Comparison of ENCODE assay signal across 1 cellular context in genomic region chr10:69179089-69179742, GRCh38.
A peak's percentile ranks its signal among the peaks of the same experiment; 100 is the strongest.
TF ChIP-seq lines count a peak whose summit lies in the region.

No MANE protein-coding gene starts in this region.

TF ChIP-seq in K562, 482 proteins besides CTCF, POLR2A, EP300 and RAD21 (continued from another document and continues in another):
- TF ChIP-seq ZNF449 (CRISPR knock-in tag; IDR thresholded peaks at IDR 0.05) = no peak
- peak; percentile 46 to 58; a peak in 2 of 4 replicates for TF ChIP-seq KDM1A (IDR thresholded peaks at IDR 0.05)
- TF ChIP-seq NR1H2 (CRISPR knock-in tag; IDR thresholded peaks at IDR 0.05) = no peak
- TF ChIP-seq ZFP1 (CRISPR knock-in tag; IDR thresholded peaks at IDR 0.05) = no peak
- peak; percentile 50; the same call in 1 of the 2 replicates for TF ChIP-seq ZNF24 (IDR thresholded peaks at IDR 0.05)
- no peak for TF ChIP-seq ZNF507 (tag; conservative IDR thresholded peaks at IDR 0.05)
- peak; percentile 61; the same call in 1 of the 2 replicates for TF ChIP-seq NFRKB (IDR thresholded peaks at IDR 0.05; ENCODE audit: low read depth)
- no peak for TF ChIP-seq EP400 (IDR thresholded peaks at IDR 0.05)
- TF ChIP-seq ZNF133 (CRISPR knock-in tag; IDR thresholded peaks at IDR 0.05) = no peak
- TF ChIP-seq ETV6 (IDR thresholded peaks at IDR 0.05; ENCODE audit: borderline replicate concordance in 1 of 2, low read depth in 2 of 2, low read length in 1 of 2) = no peak
- TF ChIP-seq ETV6 (CRISPR knock-in tag; IDR thresholded peaks at IDR 0.05; ENCODE audit: borderline replicate concordance) = no peak
- no peak for TF ChIP-seq MITF (IDR thresholded peaks at IDR 0.05)
- TF ChIP-seq ZKSCAN1 (IDR thresholded peaks at IDR 0.05; ENCODE audit: low read depth, low read length) = no peak
- TF ChIP-seq ADNP (tag; IDR thresholded peaks at IDR 0.05) = peak; percentile 97
- TF ChIP-seq SAFB (IDR thresholded peaks at IDR 0.05; ENCODE audit: borderline replicate concordance, low read depth, low read length) = no peak
- no peak for TF ChIP-seq CHD7 (IDR thresholded peaks at IDR 0.05; ENCODE audit: low read depth, low read length)
- no peak for TF ChIP-seq NR2C1 (IDR thresholded peaks at IDR 0.05)
- 0 out of 2 replicates have a peak, but pooled peaks have one; percentile 17 for TF ChIP-seq NR2C1 (tag; IDR thresholded peaks at IDR 0.05)
- no peak for TF ChIP-seq PCBP1 (IDR thresholded peaks at IDR 0.05; ENCODE audit: low read depth, low read length, poor library complexity, severe bottlenecking)
- TF ChIP-seq ZBTB33 (CRISPR knock-in tag; IDR thresholded peaks at IDR 0.05) = no peak
- TF ChIP-seq ZNF280A (IDR thresholded peaks at IDR 0.05; ENCODE audit: low read depth, partially characterized antibody) = peak; percentile 21
- no peak for TF ChIP-seq FOXA1 (IDR thresholded peaks at IDR 0.05; ENCODE audit: borderline replicate concordance)
- TF ChIP-seq PHB (CRISPR knock-in tag; IDR thresholded peaks at IDR 0.05) = no peak
- no peak for TF ChIP-seq HSF4 (CRISPR knock-in tag; IDR thresholded peaks at IDR 0.05; ENCODE audit: borderline replicate concordance)
- no peak for TF ChIP-seq PYGO2 (tag; IDR thresholded peaks at IDR 0.05)
- TF ChIP-seq ZBTB5 (IDR thresholded peaks at IDR 0.05) = no peak
- TF ChIP-seq PCBP2 (IDR thresholded peaks at IDR 0.05; ENCODE audit: low read depth, low read length, poor library complexity, severe bottlenecking) = no peak
- peak; percentile 40; the same call in 1 of the 2 replicates for TF ChIP-seq FOXP1 (CRISPR knock-in tag; IDR thresholded peaks at IDR 0.05)
- TF ChIP-seq E2F8 (IDR thresholded peaks at IDR 0.05; ENCODE audit: low read depth, partially characterized antibody) = no peak
- TF ChIP-seq ARID3B (CRISPR knock-in tag; IDR thresholded peaks at IDR 0.05; ENCODE audit: borderline replicate concordance) = 0 out of 2 replicates have a peak, but pooled peaks have one; percentile 29
